8 cellular contexts compared by ENCODE assay signal in the genomic region with DNA sequence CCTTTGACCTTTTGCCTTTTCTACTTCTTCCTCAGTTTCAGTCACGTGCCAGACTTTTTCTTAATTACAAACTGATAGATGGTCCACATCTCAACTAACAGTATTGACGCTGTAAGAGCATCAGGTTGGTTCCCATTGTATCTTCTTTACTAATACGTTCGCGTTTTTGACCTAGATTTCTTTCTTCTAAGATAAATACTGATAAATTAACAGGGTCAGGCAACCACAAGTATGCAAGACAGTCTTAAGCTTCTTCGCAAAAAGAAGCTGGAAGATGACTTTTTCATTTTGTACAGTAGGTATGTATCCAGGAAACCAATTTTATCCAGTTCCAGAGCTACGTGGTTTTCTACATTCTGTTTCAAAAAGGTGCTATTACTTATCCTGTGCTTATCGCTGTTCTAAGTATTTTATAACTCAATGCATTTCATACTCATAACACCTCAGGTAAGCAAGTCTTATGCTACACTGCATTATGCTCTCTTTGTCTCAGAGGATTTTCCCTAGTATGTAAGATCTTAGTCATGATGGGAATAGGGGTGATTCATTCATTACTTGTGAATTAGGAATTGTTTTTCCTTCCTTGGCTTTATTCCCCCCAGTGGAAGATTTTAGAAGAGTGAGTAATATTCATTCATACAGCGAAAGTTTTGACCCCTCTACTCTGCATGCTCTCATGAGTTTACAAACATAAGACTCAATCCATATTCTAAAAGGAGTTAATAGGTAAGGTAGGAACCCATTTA. TPM values are rescaled to one million over a fixed set of nuclear protein-coding genes. Genes with fewer than 3 reads are reported as not detected.
DNase-seq lines count a peak whose midpoint lies in the region; ATAC-seq and TF ChIP-seq lines count a peak whose summit lies in the region.

No MANE protein-coding gene starts in this region.

- H3K27me3 ChIP-seq in brain microvascular endothelial cell (replicated peaks), result no peaks in the 10 kb centered on the region
- H3K27me3 ChIP-seq in uterus, result no peaks in the 10 kb centered on the region

- no peaks in the 10 kb centered on the region for H3K36me3 ChIP-seq in brain microvascular endothelial cell (replicated peaks)
- H3K36me3 ChIP-seq in uterus, result no peaks in the 10 kb centered on the region

- H3K4me1 Mint-ChIP-seq in IgD-negative memory B cell, result peaks cover 36 to 37% (median 36%) of the 10 kb centered on the region in 3 donors
- peaks cover 40% of the 10 kb centered on the region for H3K4me1 Mint-ChIP-seq in memory B cell

- ATAC-seq in memory B cell (ENCODE audit: low read depth), result no peak
- ATAC-seq in HG03135 (IDR thresholded peaks at IDR 0.05; ENCODE audit: unreplicated experiment), result no peak
- ATAC-seq in GM21825 (IDR thresholded peaks at IDR 0.05; ENCODE audit: unreplicated experiment), result no peak
- ATAC-seq in GM18520 (IDR thresholded peaks at IDR 0.05; ENCODE audit: unreplicated experiment), result no peak

- peak overlapping the region; percentile 78 to 97 (median 92) for H3K4me3 Mint-ChIP-seq in IgD-negative memory B cell
- peak overlapping the region; percentile 95 for H3K4me3 Mint-ChIP-seq in memory B cell

- peak overlapping the region; percentile 98 for H3K27ac ChIP-seq in C4-2B
- H3K27ac ChIP-seq in brain microvascular endothelial cell, result peak overlapping the region; percentile 92
- H3K27ac ChIP-seq in uterus, result peak overlapping the region; percentile 92 to 98

- H3K36me3 Mint-ChIP-seq in IgD-negative memory B cell, result peaks cover 10% of the 10 kb centered on the region
- H3K36me3 Mint-ChIP-seq in memory B cell, result peaks cover 7% of the 10 kb centered on the region

- DNase-seq in brain microvascular endothelial cell, result peak; percentile 18
- DNase-seq in memory B cell (ENCODE audit: low spot score in 2 of 2), result no peak
- no peak for DNase-seq in uterus

- H3K9me3 ChIP-seq in uterus, result no peaks in the 10 kb centered on the region

- H3K4me3 ChIP-seq in brain microvascular endothelial cell (ENCODE audit: low read depth, low read length), result peak overlapping the region; percentile 92
- peak overlapping the region; percentile 94 to 99 for H3K4me3 ChIP-seq in uterus

- H3K27ac Mint-ChIP-seq in IgD-negative memory B cell, result peak overlapping the region; percentile 51 to 93 (median 93)
- peak overlapping the region; percentile 84 for H3K27ac Mint-ChIP-seq in memory B cell

- in situ Hi-C loops in brain microvascular endothelial cell (cut with HindIII; ENCODE audit: low pct_ligation_motif_present, low sequenced_read_pairs), result no loop called here

- peaks cover 5 to 13% of the 10 kb centered on the region in 2 donors for H3K4me1 ChIP-seq in uterus

- TF ChIP-seq CTCF in C4-2B (conservative IDR thresholded peaks at IDR 0.05) (no peak), brain microvascular endothelial cell (IDR thresholded peaks at IDR 0.05; ENCODE audit: low read depth, low read length, missing control alignments) (no peak), uterus (IDR thresholded peaks at IDR 0.05) (no peak)

- no peaks in the 10 kb centered on the region for H3K27me3 Mint-ChIP-seq in IgD-negative memory B cell
- H3K27me3 Mint-ChIP-seq in memory B cell, result no peaks in the 10 kb centered on the region

- intact Hi-C loops in uterus (cut with DNase I; ENCODE audit: low total_unique reads), result no loop called here

- H3K9me3 Mint-ChIP-seq in IgD-negative memory B cell (no peaks in the 10 kb centered on the region), memory B cell (no peaks in the 10 kb centered on the region)

- TF ChIP-seq POLR2A in uterus (IDR thresholded peaks at IDR 0.05), result no peak

RNA-seq across cellular contexts. Expression of gene DUS4L, which starts 1.0 kb away (rescaled TPM):
- 5.9 TPM for polyA plus RNA-seq in IgD-negative memory B cell
- 10 to 100 TPM in 1 of 4 donors, 1 to 10 TPM in 2, not detected in 1; 5.4 to 16.8 (median 10.0) TPM for total RNA-seq in uterus

RNA-seq across cellular contexts. Expression of gene COG5, which starts 1.0 kb away (rescaled TPM):
- polyA plus RNA-seq in IgD-negative memory B cell, result 27.3 TPM
- 100 to 1,000 TPM in 2 of 4 donors, 10 to 100 TPM in 2; 39.7 to 143 (median 98.3) TPM for total RNA-seq in uterus

RNA-seq across cellular contexts. Expression of gene BCAP29, which starts 15.3 kb away (rescaled TPM):
- 43.6 TPM for polyA plus RNA-seq in IgD-negative memory B cell
- total RNA-seq in uterus, result 100 to 1,000 TPM in 2 of 4 donors, 10 to 100 TPM in 2; 13.6 to 287 (median 110) TPM
